8 cellular contexts compared by ENCODE assay signal in the genomic region with DNA sequence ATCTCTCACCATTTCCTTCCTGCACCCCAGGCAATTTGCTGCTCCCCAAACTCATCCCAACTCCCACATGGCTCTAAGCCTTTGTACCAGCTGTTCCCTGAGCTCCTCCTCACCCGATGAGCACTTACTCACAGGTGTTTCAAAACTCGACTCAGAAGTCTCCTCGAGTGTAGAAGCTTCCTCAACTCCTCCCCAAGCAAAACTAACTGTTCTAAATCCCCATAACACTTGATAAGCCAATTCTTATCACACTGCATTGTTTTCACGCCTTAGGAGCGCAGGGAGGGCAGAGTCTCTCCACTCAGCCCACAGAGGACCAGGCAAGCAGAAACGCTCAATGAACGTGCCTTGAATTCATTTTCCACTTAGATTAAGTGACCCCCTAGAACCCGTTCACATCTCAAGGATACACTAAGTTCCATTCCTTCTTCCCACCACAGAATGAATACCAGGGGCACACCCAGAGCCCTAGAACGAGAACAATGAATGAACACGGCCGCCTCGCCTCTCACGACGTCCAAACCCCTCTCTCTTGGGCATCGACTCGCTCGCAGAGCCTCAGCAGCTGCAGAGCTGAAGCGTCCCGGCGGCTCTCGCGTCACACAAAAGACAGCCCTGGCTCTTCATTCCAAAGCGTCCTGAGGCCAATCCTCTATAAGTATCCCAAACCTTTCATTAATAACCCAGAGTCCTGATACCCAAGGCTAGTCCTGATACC. TPM values are rescaled to one million over a fixed set of nuclear protein-coding genes. Genes with fewer than 3 reads are reported as not detected.
A peak's percentile ranks its signal among the peaks of the same experiment; 100 is the strongest.
DNase-seq lines count a peak whose midpoint lies in the region; ATAC-seq and TF ChIP-seq lines count a peak whose summit lies in the region.

No MANE protein-coding gene starts in this region.

- peaks cover 24 to 38% of the 10 kb centered on the region in 2 experiments for H3K4me1 Mint-ChIP-seq in H9

- H3K4me3 ChIP-seq in ACC112 (ENCODE audit: low read depth, low read length) (peak overlapping the region; percentile 97), SJSA1 (peak overlapping the region; percentile 93), hepatocyte (peak overlapping the region; percentile 46)

- no peaks in the 10 kb centered on the region for H3K79me1 ChIP-seq in H9 (ENCODE audit: insufficient read depth, low read depth, low read length, poor library complexity, severe bottlenecking)

- H4K5ac ChIP-seq in H9 (ENCODE audit: insufficient read length, low read depth, low read length), result no peak overlapping the region

- no peak overlapping the region for H3K4ac ChIP-seq in H9 (ENCODE audit: low read depth, low read length)

- H3K9me3 ChIP-seq in H9 (ENCODE audit: control insufficient read depth, low read depth, low read length) (no peaks in the 10 kb centered on the region), SJSA1 (replicated peaks) (no peaks in the 10 kb centered on the region), hepatocyte (ENCODE audit: low read depth) (no peaks in the 10 kb centered on the region)

- H3K4me3 Mint-ChIP-seq in H9, result peak overlapping the region; percentile 89 to 95

- TF ChIP-seq CTCF in H9 (conservative IDR thresholded peaks at IDR 0.05) (no peak), hepatocyte (IDR thresholded peaks at IDR 0.05; ENCODE audit: poor library complexity) (no peak)

- no peak overlapping the region for H3K18ac ChIP-seq in H9 (ENCODE audit: insufficient read length, low read depth, low read length)

- H3K4me2 ChIP-seq in H9 (ENCODE audit: insufficient read depth, insufficient read length, low read length) (peak overlapping the region; percentile 96), hepatocyte (peak overlapping the region; percentile 94)

- H2BK5ac ChIP-seq in H9 (ENCODE audit: insufficient read length, low read length), result no peak overlapping the region

- H3K36me3 ChIP-seq in ACC112 (ENCODE audit: insufficient read depth, low read length) (no peaks in the 10 kb centered on the region), SJSA1 (peaks cover 9% of the 10 kb centered on the region), hepatocyte (replicated peaks; ENCODE audit: insufficient read depth, low read depth) (no peaks in the 10 kb centered on the region)

- no peak overlapping the region for H2BK15ac ChIP-seq in H9 (ENCODE audit: low read depth, low read length)

- H3K4me1 ChIP-seq in ACC112 (ENCODE audit: control insufficient read depth, insufficient read depth, low read length, unreplicated experiment) (peaks cover 32% of the 10 kb centered on the region), H9 (ENCODE audit: insufficient read depth, low read length) (no peaks in the 10 kb centered on the region; the same call in 1 of the 2 replicates), SJSA1 (replicated peaks) (peaks cover 36% of the 10 kb centered on the region), hepatocyte (ENCODE audit: insufficient read depth) (peaks cover 32% of the 10 kb centered on the region)

- H4K20me1 ChIP-seq in H9 (ENCODE audit: control insufficient read depth, insufficient read depth, insufficient read length), result no peaks in the 10 kb centered on the region
- peaks cover 40% of the 10 kb centered on the region for H4K20me1 ChIP-seq in hepatocyte (ENCODE audit: insufficient read depth, poor library complexity, severe bottlenecking)

- no peak overlapping the region for H2BK120ac ChIP-seq in H9 (ENCODE audit: low read depth, low read length, poor library complexity, severe bottlenecking)

- no peak overlapping the region for H4K91ac ChIP-seq in H9 (ENCODE audit: insufficient read length, low read depth, low read length)

- no peak overlapping the region for H2BK12ac ChIP-seq in H9 (ENCODE audit: insufficient read length, low read depth, low read length)

- H3K27ac ChIP-seq in ACC112 (ENCODE audit: low read depth, low read length) (peak overlapping the region; percentile 92), H9 (ENCODE audit: insufficient read length, low read depth, low read length) (no peak overlapping the region), SJSA1 (peak overlapping the region; percentile 95), hepatocyte (peak overlapping the region; percentile 97)

- no CpG with 5 or more reads among the region's 23 CpGs for WGBS in H9 (ENCODE audit: extremely low coverage, insufficient read length, low lambda C conversion rate)
- WGBS in hepatocyte (ENCODE audit: low lambda C conversion rate, missing lambda C conversion rate), result 2% methylated on average over 23 of the region's 23 CpGs

- peaks cover 59% of the 10 kb centered on the region for H3K79me2 ChIP-seq in ACC112 (ENCODE audit: control insufficient read depth, insufficient read depth, low read length, unreplicated experiment)
- H3K79me2 ChIP-seq in H9 (ENCODE audit: insufficient read depth, low read length), result peaks cover 46% of the 10 kb centered on the region
- peaks cover 59% of the 10 kb centered on the region for H3K79me2 ChIP-seq in hepatocyte

- H4K8ac ChIP-seq in H9 (replicated peaks; ENCODE audit: insufficient read length, low read depth, low read length), result no peak overlapping the region

- H3K9me2 ChIP-seq in hepatocyte (replicated peaks; ENCODE audit: insufficient read depth), result no peaks in the 10 kb centered on the region

- no peak for ATAC-seq in GM19452 (IDR thresholded peaks at IDR 0.05; ENCODE audit: unreplicated experiment)

- H3K27ac Mint-ChIP-seq in H9, result peak overlapping the region; percentile 62 to 97 (median 77)

- H3K36me3 Mint-ChIP-seq in H9 (ENCODE audit: insufficient read depth in 1 of 3, low read depth in 3 of 3), result peaks cover 0 to 8% (median 0%) of the 10 kb centered on the region in 3 experiments; a peak in 2 of 7 replicates

- H3T11ph ChIP-seq in H9 (ENCODE audit: low read length), result no peak overlapping the region

- peaks cover 11% of the 10 kb centered on the region for H3K23me2 ChIP-seq in H9 (ENCODE audit: insufficient read length, low read depth, low read length, poor library complexity, severe bottlenecking)

- H3K56ac ChIP-seq in H9 (ENCODE audit: insufficient read length, low read depth, low read length), result no peak overlapping the region

- H2AFZ ChIP-seq in ACC112 (ENCODE audit: low read length, unreplicated experiment), result peak overlapping the region; percentile 58
- no peak overlapping the region for H2AFZ ChIP-seq in H9 (ENCODE audit: low read length)
- no peak overlapping the region for H2AFZ ChIP-seq in hepatocyte

- H3K9ac ChIP-seq in H9 (ENCODE audit: extremely low read depth, insufficient read length, low read length), result peak overlapping the region; percentile 98

- H3K9me3 Mint-ChIP-seq in H9, result no peaks in the 10 kb centered on the region

- H3K14ac ChIP-seq in H9 (ENCODE audit: insufficient read depth, low read length), result peak overlapping the region; percentile 99

- no peaks in the 10 kb centered on the region; the same call in 1 of the 2 replicates for H3K27me3 Mint-ChIP-seq in H9 (ENCODE audit: low read depth)

- H2BK20ac ChIP-seq in H9 (ENCODE audit: low read depth, low read length, poor library complexity, severe bottlenecking), result no peak overlapping the region

- H2AK5ac ChIP-seq in H9 (ENCODE audit: insufficient read length, low read length), result no peak overlapping the region

- no peaks in the 10 kb centered on the region for H3K27me3 ChIP-seq in ACC112 (ENCODE audit: insufficient read depth, low read length)
- H3K27me3 ChIP-seq in H9 (ENCODE audit: insufficient read depth, low read length), result no peaks in the 10 kb centered on the region
- H3K27me3 ChIP-seq in SJSA1 (replicated peaks), result no peaks in the 10 kb centered on the region
- no peaks in the 10 kb centered on the region for H3K27me3 ChIP-seq in hepatocyte

- H3K23ac ChIP-seq in H9 (ENCODE audit: insufficient read length, low read depth, low read length), result no peak overlapping the region

- DNase-seq in H9, result no peak
- peak; percentile 46 to 47 for DNase-seq in SJSA1 (ENCODE audit: low read depth in 1 of 2, low spot score in 2 of 2)
- DNase-seq in amniotic epithelial cell (ENCODE audit: low read depth), result peak; percentile 78
- peak; percentile 59 for DNase-seq in hepatocyte (ENCODE audit: low spot score)
- peak; percentile 78 for DNase-seq in retina
- DNase-seq in NCI-H187 treated with DMSO at 0.1 percent for 48 hours (lab: John Stamatoyannopoulos, UW), result no peak

RNA-seq across cellular contexts. Expression of gene RAF1, which starts 1.2 kb away (rescaled TPM):
- total RNA-seq in H9 (2021) (103 and 112 TPM in 2 replicates), hepatocyte (114 and 118 TPM in 2 replicates)
- total RNA-seq in SJSA1 (2014; rRNA removed; shearing (Covaris generic)), result 62.1 and 91.4 TPM in 2 replicates
- polyA plus RNA-seq in hepatocyte, result 78.0 and 79.8 TPM in 2 replicates

Comparison
In these comparisons a context has a peak if more than half of its experiments do, and no peak if none do; other contexts are left out.
1. H3K4me3 ChIP-seq: peak in every context shown above with its lines; median percentile 97 in ACC112; 93 in SJSA1; 46 in hepatocyte.
2. DNase-seq: peak in SJSA1 (2 of 2), amniotic epithelial cell (single experiment), hepatocyte (single experiment) and retina (single experiment); none in H9 (single experiment) and NCI-H187 treated with DMSO at 0.1 percent for 48 hours (single experiment).